ENCODE assay signal across 3 cellular contexts in genomic region chr17:57151798-57152197, GRCh38.
TF ChIP-seq lines count a peak whose summit lies in the region.

No MANE protein-coding gene starts in this region.

TF ChIP-seq in HepG2, 621 proteins besides CTCF, POLR2A, EP300 and RAD21:
- peak; percentile 54; the same call in 1 of the 2 replicates for TF ChIP-seq CHD2 (IDR thresholded peaks at IDR 0.05; ENCODE audit: low read depth, low read length)
- no peak for TF ChIP-seq AGO2 (optimal IDR thresholded peaks at IDR 0.05; ENCODE audit: low read depth, low read length)

TF ChIP-seq in HEK293, 187 proteins besides CTCF, POLR2A, EP300 and RAD21:
- TF ChIP-seq PRDM4 (tag by site-specific recombination; IDR thresholded peaks at IDR 0.05) (no peak), ZBTB11 (tag by site-specific recombination; conservative IDR thresholded peaks at IDR 0.05; ENCODE audit: low read depth) (no peak), ZNF274 (IDR thresholded peaks at IDR 0.05; ENCODE audit: low read length) (0 out of 2 replicates have a peak, but pooled peaks have one; percentile 19), ZNF274 (tag by site-specific recombination; IDR thresholded peaks at IDR 0.05; ENCODE audit: borderline replicate concordance) (peak; percentile 95)

TF ChIP-seq in H1, 55 proteins besides CTCF, POLR2A, EP300 and RAD21:
- TF ChIP-seq SIRT6 (IDR thresholded peaks at IDR 0.05; ENCODE audit: low read length) (no peak), ZNF274 (IDR thresholded peaks at IDR 0.05; ENCODE audit: borderline replicate concordance, extremely low read depth, low read length) (peak; percentile 52; the same call in 1 of the 2 replicates), SIX5 (IDR thresholded peaks at IDR 0.05; ENCODE audit: low read depth, low read length) (no peak)
